In the genomic region with DNA sequence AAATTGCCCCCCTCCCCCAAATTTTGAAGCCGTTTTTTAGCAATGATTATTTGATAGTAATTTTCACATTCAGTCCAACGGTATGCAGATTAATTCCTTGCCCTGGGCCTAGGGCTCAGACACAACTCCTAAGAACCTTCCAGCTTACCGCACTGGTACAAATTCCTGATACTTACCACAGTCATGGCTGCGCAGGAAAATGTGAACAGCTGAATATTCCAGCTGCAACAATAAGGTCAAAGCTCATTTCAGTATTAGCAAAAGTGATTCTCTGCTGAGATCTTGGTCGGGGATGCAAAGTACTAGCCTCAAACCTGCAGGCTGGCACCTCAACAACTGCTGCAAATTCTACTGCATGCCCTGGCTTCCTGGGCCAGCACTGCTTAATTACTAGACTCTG, we compare ENCODE assay signal across 1 cellular context.
TF ChIP-seq lines count a peak whose summit lies in the region.

No MANE protein-coding gene starts in this region.

TF ChIP-seq in GM23338, 12 proteins besides CTCF, POLR2A, EP300 and RAD21 (continued from another document):
- TF ChIP-seq, protein P1, sequence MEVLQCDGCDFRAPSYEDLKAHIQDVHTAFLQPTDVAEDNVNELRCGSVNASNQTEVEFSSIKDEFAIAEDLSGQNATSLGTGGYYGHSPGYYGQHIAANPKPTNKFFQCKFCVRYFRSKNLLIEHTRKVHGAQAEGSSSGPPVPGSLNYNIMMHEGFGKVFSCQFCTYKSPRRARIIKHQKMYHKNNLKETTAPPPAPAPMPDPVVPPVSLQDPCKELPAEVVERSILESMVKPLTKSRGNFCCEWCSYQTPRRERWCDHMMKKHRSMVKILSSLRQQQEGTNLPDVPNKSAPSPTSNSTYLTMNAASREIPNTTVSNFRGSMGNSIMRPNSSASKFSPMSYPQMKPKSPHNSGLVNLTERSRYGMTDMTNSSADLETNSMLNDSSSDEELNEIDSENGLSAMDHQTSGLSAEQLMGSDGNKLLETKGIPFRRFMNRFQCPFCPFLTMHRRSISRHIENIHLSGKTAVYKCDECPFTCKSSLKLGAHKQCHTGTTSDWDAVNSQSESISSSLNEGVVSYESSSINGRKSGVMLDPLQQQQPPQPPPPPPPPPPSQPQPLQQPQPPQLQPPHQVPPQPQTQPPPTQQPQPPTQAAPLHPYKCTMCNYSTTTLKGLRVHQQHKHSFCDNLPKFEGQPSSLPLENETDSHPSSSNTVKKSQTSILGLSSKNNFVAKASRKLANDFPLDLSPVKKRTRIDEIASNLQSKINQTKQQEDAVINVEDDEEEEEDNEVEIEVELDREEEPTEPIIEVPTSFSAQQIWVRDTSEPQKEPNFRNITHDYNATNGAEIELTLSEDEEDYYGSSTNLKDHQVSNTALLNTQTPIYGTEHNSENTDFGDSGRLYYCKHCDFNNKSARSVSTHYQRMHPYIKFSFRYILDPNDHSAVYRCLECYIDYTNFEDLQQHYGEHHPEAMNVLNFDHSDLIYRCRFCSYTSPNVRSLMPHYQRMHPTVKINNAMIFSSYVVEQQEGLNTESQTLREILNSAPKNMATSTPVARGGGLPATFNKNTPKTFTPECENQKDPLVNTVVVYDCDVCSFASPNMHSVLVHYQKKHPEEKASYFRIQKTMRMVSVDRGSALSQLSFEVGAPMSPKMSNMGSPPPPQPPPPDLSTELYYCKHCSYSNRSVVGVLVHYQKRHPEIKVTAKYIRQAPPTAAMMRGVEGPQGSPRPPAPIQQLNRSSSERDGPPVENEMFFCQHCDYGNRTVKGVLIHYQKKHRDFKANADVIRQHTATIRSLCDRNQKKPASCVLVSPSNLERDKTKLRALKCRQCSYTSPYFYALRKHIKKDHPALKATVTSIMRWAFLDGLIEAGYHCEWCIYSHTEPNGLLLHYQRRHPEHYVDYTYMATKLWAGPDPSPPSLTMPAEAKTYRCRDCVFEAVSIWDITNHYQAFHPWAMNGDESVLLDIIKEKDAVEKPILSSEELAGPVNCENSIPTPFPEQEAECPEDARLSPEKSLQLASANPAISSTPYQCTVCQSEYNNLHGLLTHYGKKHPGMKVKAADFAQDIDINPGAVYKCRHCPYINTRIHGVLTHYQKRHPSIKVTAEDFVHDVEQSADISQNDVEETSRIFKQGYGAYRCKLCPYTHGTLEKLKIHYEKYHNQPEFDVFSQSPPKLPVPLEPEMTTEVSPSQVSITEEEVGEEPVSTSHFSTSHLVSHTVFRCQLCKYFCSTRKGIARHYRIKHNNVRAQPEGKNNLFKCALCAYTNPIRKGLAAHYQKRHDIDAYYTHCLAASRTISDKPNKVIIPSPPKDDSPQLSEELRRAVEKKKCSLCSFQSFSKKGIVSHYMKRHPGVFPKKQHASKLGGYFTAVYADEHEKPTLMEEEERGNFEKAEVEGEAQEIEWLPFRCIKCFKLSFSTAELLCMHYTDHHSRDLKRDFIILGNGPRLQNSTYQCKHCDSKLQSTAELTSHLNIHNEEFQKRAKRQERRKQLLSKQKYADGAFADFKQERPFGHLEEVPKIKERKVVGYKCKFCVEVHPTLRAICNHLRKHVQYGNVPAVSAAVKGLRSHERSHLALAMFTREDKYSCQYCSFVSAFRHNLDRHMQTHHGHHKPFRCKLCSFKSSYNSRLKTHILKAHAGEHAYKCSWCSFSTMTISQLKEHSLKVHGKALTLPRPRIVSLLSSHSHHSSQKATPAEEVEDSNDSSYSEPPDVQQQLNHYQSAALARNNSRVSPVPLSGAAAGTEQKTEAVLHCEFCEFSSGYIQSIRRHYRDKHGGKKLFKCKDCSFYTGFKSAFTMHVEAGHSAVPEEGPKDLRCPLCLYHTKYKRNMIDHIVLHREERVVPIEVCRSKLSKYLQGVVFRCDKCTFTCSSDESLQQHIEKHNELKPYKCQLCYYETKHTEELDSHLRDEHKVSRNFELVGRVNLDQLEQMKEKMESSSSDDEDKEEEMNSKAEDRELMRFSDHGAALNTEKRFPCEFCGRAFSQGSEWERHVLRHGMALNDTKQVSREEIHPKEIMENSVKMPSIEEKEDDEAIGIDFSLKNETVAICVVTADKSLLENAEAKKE (CRISPR knock-in tag; IDR thresholded peaks at IDR 0.05): no peak
- TF ChIP-seq, protein P2, sequence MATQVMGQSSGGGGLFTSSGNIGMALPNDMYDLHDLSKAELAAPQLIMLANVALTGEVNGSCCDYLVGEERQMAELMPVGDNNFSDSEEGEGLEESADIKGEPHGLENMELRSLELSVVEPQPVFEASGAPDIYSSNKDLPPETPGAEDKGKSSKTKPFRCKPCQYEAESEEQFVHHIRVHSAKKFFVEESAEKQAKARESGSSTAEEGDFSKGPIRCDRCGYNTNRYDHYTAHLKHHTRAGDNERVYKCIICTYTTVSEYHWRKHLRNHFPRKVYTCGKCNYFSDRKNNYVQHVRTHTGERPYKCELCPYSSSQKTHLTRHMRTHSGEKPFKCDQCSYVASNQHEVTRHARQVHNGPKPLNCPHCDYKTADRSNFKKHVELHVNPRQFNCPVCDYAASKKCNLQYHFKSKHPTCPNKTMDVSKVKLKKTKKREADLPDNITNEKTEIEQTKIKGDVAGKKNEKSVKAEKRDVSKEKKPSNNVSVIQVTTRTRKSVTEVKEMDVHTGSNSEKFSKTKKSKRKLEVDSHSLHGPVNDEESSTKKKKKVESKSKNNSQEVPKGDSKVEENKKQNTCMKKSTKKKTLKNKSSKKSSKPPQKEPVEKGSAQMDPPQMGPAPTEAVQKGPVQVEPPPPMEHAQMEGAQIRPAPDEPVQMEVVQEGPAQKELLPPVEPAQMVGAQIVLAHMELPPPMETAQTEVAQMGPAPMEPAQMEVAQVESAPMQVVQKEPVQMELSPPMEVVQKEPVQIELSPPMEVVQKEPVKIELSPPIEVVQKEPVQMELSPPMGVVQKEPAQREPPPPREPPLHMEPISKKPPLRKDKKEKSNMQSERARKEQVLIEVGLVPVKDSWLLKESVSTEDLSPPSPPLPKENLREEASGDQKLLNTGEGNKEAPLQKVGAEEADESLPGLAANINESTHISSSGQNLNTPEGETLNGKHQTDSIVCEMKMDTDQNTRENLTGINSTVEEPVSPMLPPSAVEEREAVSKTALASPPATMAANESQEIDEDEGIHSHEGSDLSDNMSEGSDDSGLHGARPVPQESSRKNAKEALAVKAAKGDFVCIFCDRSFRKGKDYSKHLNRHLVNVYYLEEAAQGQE (IDR thresholded peaks at IDR 0.05; ENCODE audit: unreplicated experiment): no peak
- no peak for TF ChIP-seq NANOG (IDR thresholded peaks at IDR 0.05; ENCODE audit: borderline replicate concordance)
